ENCODE assay signal across 14 cellular contexts in genomic region chr3:150739877-150740645, GRCh38. TPM values are rescaled to one million over a fixed set of nuclear protein-coding genes. Genes with fewer than 3 reads are reported as not detected.
DNase-seq lines count a peak whose midpoint lies in the region; ATAC-seq and TF ChIP-seq lines count a peak whose summit lies in the region.
"Had no signal": no experiment of that assay in that cellular context is flagged by ENCODE, and none has a peak within 500 bp of the region (broad histone marks: within the 10 kb centered on the region; RNA-seq: fewer than 3 reads in every experiment).

No MANE protein-coding gene starts in this region.

- peaks cover 3% of the 10 kb centered on the region for H3K9me3 Mint-ChIP-seq in activated naive CD8-positive, alpha-beta T cell treated with anti-CD3 and anti-CD28 coated beads for 36 hours
- no peaks in the 10 kb centered on the region for H3K9me3 Mint-ChIP-seq in mesothelial cell of epicardium

- H3K36me3 Mint-ChIP-seq in activated naive CD8-positive, alpha-beta T cell treated with anti-CD3 and anti-CD28 coated beads for 36 hours: peaks cover 89% of the 10 kb centered on the region
- H3K36me3 Mint-ChIP-seq in mesothelial cell of epicardium: peaks cover 8% of the 10 kb centered on the region

- TF ChIP-seq POLR2A in thyroid gland (IDR thresholded peaks at IDR 0.05): no peak

- H3K4me3 ChIP-seq in thyroid gland (replicated peaks in 1 of 3): no peak overlapping the region
- H3K4me3 ChIP-seq: PC-9 had no signal

- H3K27me3 Mint-ChIP-seq in activated naive CD8-positive, alpha-beta T cell treated with anti-CD3 and anti-CD28 coated beads for 36 hours: no peaks in the 10 kb centered on the region
- H3K27me3 Mint-ChIP-seq in mesothelial cell of epicardium (ENCODE audit: low read depth): no peaks in the 10 kb centered on the region

- intact Hi-C loops in thyroid gland (cut with DNase I): no loop called here

- peaks cover 0 to 4% of the 10 kb centered on the region in 2 donors for H3K36me3 ChIP-seq in thyroid gland

- peak; percentile 25 for DNase-seq in stimulated activated CD4-positive, alpha-beta T cell treated with anti-CD3 and anti-CD28 coated beads, Interleukin-4, amount 100 ng/mL, for 24 hours
- DNase-seq in stimulated activated CD4-positive, alpha-beta T cell treated with anti-CD3 and anti-CD28 coated beads, Interleukin-2, amount 100 ng/mL, for 48 hours: no peak
- peak; percentile 26 for DNase-seq in activated naive CD8-positive, alpha-beta T cell treated with anti-CD3 and anti-CD28 coated beads for 36 hours
- DNase-seq in thyroid gland (no peak), mesothelial cell of epicardium (ENCODE audit: low spot score in 2 of 2, unreplicated experiment in 2 of 2) (no peak), DMS79 (lab: John Stamatoyannopoulos, UW) (no peak), SW 1271 (lab: John Stamatoyannopoulos, UW) (no peak)
- DNase-seq: activated CD4-positive, CD25-positive, alpha-beta regulatory T cell; midbrain; PC-9; small intestine had no signal

- peaks cover 76% of the 10 kb centered on the region for H3K4me1 Mint-ChIP-seq in activated naive CD8-positive, alpha-beta T cell treated with anti-CD3 and anti-CD28 coated beads for 36 hours
- H3K4me1 Mint-ChIP-seq in mesothelial cell of epicardium: peaks cover 10% of the 10 kb centered on the region

- H3K4me1 ChIP-seq in thyroid gland: peaks cover 6 to 31% of the 10 kb centered on the region in 2 donors

- H3K9me3 ChIP-seq in thyroid gland: no peaks in the 10 kb centered on the region

- H3K27me3 ChIP-seq in thyroid gland: no peaks in the 10 kb centered on the region

- TF ChIP-seq CTCF in thyroid gland (IDR thresholded peaks at IDR 0.05) (no peak), mesothelial cell of epicardium (IDR thresholded peaks at IDR 0.05; ENCODE audit: unreplicated experiment) (no peak)

- H3K27ac Mint-ChIP-seq in activated naive CD8-positive, alpha-beta T cell treated with anti-CD3 and anti-CD28 coated beads for 36 hours: peak overlapping the region; percentile 99
- H3K27ac Mint-ChIP-seq in mesothelial cell of epicardium: no peak overlapping the region

- 90 to 91% methylated on average over 8 of the region's 8 CpGs for WGBS in thyroid gland, 2 donors

- ATAC-seq in HG03354 (IDR thresholded peaks at IDR 0.05; ENCODE audit: poor library complexity, severe bottlenecking, unreplicated experiment): peak; percentile 36

- no peak overlapping the region for H3K27ac ChIP-seq in thyroid gland
- H3K27ac ChIP-seq: C4-2B, PC-9 had no signal

- H3K4me3 Mint-ChIP-seq in activated naive CD8-positive, alpha-beta T cell treated with anti-CD3 and anti-CD28 coated beads for 36 hours: peak overlapping the region; percentile 66
- H3K4me3 Mint-ChIP-seq in mesothelial cell of epicardium: no peak overlapping the region

RNA-seq across cellular contexts. Expression of gene SIAH2, which starts 22.9 kb away (rescaled TPM):
- 10 to 100 TPM; 89.1 to 94.4 TPM for total RNA-seq in activated naive CD8-positive, alpha-beta T cell treated with anti-CD3 and anti-CD28 coated beads for 36 hours
- total RNA-seq in thyroid gland (10 to 100 TPM; 17.8 to 29.0 (median 20.4) TPM), mesothelial cell of epicardium (9.5 to 12.6 TPM (median 10.5 TPM) in 3 replicates)

RNA-seq across cellular contexts. Expression of gene ERICH6, which starts 36.3 kb away (rescaled TPM):
- total RNA-seq in activated naive CD8-positive, alpha-beta T cell treated with anti-CD3 and anti-CD28 coated beads for 36 hours: not detected
- total RNA-seq in thyroid gland (under 1 TPM in 2 of 4 donors, not detected in 2; 0.11 to 0.27 TPM), mesothelial cell of epicardium (0.24 to 0.68 TPM (median 0.65 TPM) in 3 replicates)
- total RNA-seq: glomerular endothelial cell, PC-9 had no signal

Comparison
In these comparisons a context has a peak if more than half of its experiments do, and no peak if none do; other contexts are left out.
1. DNase-seq: peak in stimulated activated CD4-positive, alpha-beta T cell treated with anti-CD3 and anti-CD28 coated beads, Interleukin-4, amount 100 ng/mL, for 24 hours (single experiment) and activated naive CD8-positive, alpha-beta T cell treated with anti-CD3 and anti-CD28 coated beads for 36 hours (single experiment); none in stimulated activated CD4-positive, alpha-beta T cell treated with anti-CD3 and anti-CD28 coated beads, Interleukin-2, amount 100 ng/mL, for 48 hours (0 of 2), thyroid gland (0 of 2), mesothelial cell of epicardium (0 of 2), DMS79 (single experiment) and SW 1271 (0 of 2).